In the genomic region with DNA sequence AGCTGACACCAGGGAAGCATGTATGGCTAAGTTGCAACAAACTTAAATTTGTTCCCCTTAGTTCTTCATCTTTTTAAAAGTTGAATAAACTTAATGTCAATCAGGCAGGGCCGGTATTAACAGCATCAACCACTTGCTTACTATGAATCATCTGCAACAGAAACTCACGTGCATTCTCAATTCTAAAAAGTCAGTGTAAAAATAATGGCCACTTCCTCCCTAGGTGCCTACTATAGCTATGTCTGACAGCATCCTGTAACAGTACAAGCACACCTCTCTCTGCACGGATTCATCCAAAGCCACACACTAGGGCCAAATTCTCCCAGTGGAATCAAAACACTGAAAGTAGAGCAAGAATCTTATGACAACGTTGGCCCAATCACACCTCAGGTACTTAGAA, we compare ENCODE assay signal across 23 cellular contexts. TPM values are rescaled to one million over a fixed set of nuclear protein-coding genes. Genes with fewer than 3 reads are reported as not detected.
DNase-seq lines count a peak whose midpoint lies in the region; ATAC-seq and FAIRE-seq lines count a peak whose summit lies in the region.
"Had no signal": no experiment of that assay in that cellular context is flagged by ENCODE, and none has a peak within 500 bp of the region (broad histone marks: within the 10 kb centered on the region; RNA-seq: fewer than 3 reads in every experiment).

No MANE protein-coding gene starts in this region.

- DNase-seq in HTR-8/SVneo (ENCODE audit: insufficient read length, low spot score) (no peak), amniotic stem cell (lab: John Stamatoyannopoulos, UW) (no peak), HT-29 (ENCODE audit: low spot score) (no peak), NCI-H2081 (lab: John Stamatoyannopoulos, UW) (no peak), SIG-M5 treated with dmso at 0.1 percent for 504 hours (lab: John Stamatoyannopoulos, UW; ENCODE audit: unreplicated experiment) (no peak)
- DNase-seq: activated CD4-positive, alpha-beta T cell treated with anti-CD3 and anti-CD28 coated beads, Interleukin-2, amount 50 U/mL, for 4 hours; activated naive CD4-positive, alpha-beta T cell treated with anti-CD3 and anti-CD28 coated beads, Interleukin-2, amount 50 U/mL, for 16 hours; activated T-cell treated with anti-CD3 and anti-CD28 coated beads, Interleukin-2, amount 50 U/mL, for 24 hours; colonic mucosa; endodermal cell; H9; natural killer cell; NCI-H1417; NCI-H2171 treated with DMSO at 0.1 percent for 48 hours; NCI-H748 treated with DMSO at 0.1 percent for 48 hours; ovary; PC-3; right cardiac atrium; T-helper 17 cell had no signal

- ATAC-seq in GM18498 (IDR thresholded peaks at IDR 0.05; ENCODE audit: unreplicated experiment) (peak; percentile 86), GM19043 (IDR thresholded peaks at IDR 0.05; ENCODE audit: low read depth, unreplicated experiment) (peak; percentile 64), GM21737 (IDR thresholded peaks at IDR 0.05; ENCODE audit: unreplicated experiment) (peak; percentile 69)
- ATAC-seq: natural killer cell, PC-3, right cardiac atrium, T-helper 17 cell had no signal

- FAIRE-seq in HTR-8/SVneo (lab: Jason Lieb, UNC) = peak; percentile 84

RNA-seq across cellular contexts. Expression of a gene that starts 48.6 kb away (rescaled TPM):
- total RNA-seq in HT-29 (2014; rRNA removed; shearing (Covaris generic)) = 0.18 and 0.29 TPM in 2 replicates
- total RNA-seq: T-helper 17 cell, thoracic aorta had no signal

RNA-seq across cellular contexts. Expression of a gene that starts 57.9 kb away (rescaled TPM):
- 2.2 and 4.1 TPM in 2 replicates for total RNA-seq in HT-29 (2014; rRNA removed; shearing (Covaris generic))
